In genomic region chr17:20922128-20922670, GRCh38 we compare ENCODE assay signal across 15 cellular contexts.
DNase-seq lines count a peak whose midpoint lies in the region; ATAC-seq and TF ChIP-seq lines count a peak whose summit lies in the region.
"Had no signal": no experiment of that assay in that cellular context is flagged by ENCODE, and none has a peak within 500 bp of the region (broad histone marks: within the 10 kb centered on the region; RNA-seq: fewer than 3 reads in every experiment).

No MANE protein-coding gene starts in this region.

- H2BK20ac ChIP-seq in H9 (ENCODE audit: low read depth, low read length, poor library complexity, severe bottlenecking), result no peak overlapping the region

- intact Hi-C loops in right cardiac atrium (cut with DNase I), result no loop called here
- intact Hi-C loops in upper lobe of right lung (cut with DNase I), result no loop called here

- H3K4me1 ChIP-seq in right cardiac atrium (ENCODE audit: control insufficient read depth, insufficient read depth, low read length) (no peaks in the 10 kb centered on the region), upper lobe of right lung (no peaks in the 10 kb centered on the region), H9 (ENCODE audit: insufficient read depth, low read length) (no peaks in the 10 kb centered on the region)

- H3K4me2 ChIP-seq in H9 (ENCODE audit: insufficient read depth, insufficient read length, low read length), result no peak overlapping the region

- no peak overlapping the region for H2AK5ac ChIP-seq in H9 (ENCODE audit: insufficient read length, low read length)

- H3K4me3 ChIP-seq in cardiac fibroblast (replicated peaks in 1 of 2; ENCODE audit: low read depth in 2 of 2, low read length in 2 of 2) (no peak overlapping the region), right cardiac atrium (ENCODE audit: low read length) (no peak overlapping the region), upper lobe of right lung (no peak overlapping the region)

- H3K36me3 Mint-ChIP-seq in activated T-cell treated with anti-CD3 and anti-CD28 coated beads, Interleukin-2, amount 50 U/mL, for 72 hours (ENCODE audit: insufficient read depth in 2 of 2), result no peaks in the 10 kb centered on the region
- peaks cover 0 to 7% (median 6%) of the 10 kb centered on the region in 3 experiments; a peak in 5 of 7 replicates for H3K36me3 Mint-ChIP-seq in H9 (ENCODE audit: insufficient read depth in 1 of 3, low read depth in 3 of 3)

- no peak overlapping the region for H2BK120ac ChIP-seq in H9 (ENCODE audit: low read depth, low read length, poor library complexity, severe bottlenecking)

- no peak overlapping the region for H3K4me3 Mint-ChIP-seq in activated T-cell treated with anti-CD3 and anti-CD28 coated beads, Interleukin-2, amount 50 U/mL, for 72 hours
- H3K4me3 Mint-ChIP-seq in H9, result no peak overlapping the region

- no peaks in the 10 kb centered on the region for H3K36me3 ChIP-seq in upper lobe of right lung

- in situ Hi-C loops in G401 (cut with HindIII; ENCODE audit: low sequenced_read_pairs), result no loop called here

- H4K8ac ChIP-seq in H9 (replicated peaks; ENCODE audit: insufficient read length, low read depth, low read length), result no peak overlapping the region

- peak; percentile 68 for DNase-seq in NCI-H82 (lab: John Stamatoyannopoulos, UW)
- no peak for DNase-seq in NCI-H82 treated with DMSO at 0.1 percent for 48 hours (lab: John Stamatoyannopoulos, UW; ENCODE audit: unreplicated experiment)
- peak; percentile 40 to 66 for DNase-seq in cardiac fibroblast (ENCODE audit: low read depth in 2 of 2)
- peak in 2 of 3 donors; percentile 34 to 59 for DNase-seq in right cardiac atrium
- DNase-seq in upper lobe of right lung, result no peak
- no peak for DNase-seq in activated T-cell treated with anti-CD3 and anti-CD28 coated beads, Interleukin-2, amount 50 U/mL, for 72 hours
- DNase-seq in G401 (ENCODE audit: low spot score), result no peak
- DNase-seq in H9, result no peak
- DNase-seq: 8988T; activated CD8-positive, alpha-beta memory T cell treated with anti-CD3 and anti-CD28 coated beads, Interleukin-2, amount 50 U/mL, for 48 hours; DMS79 treated with DMSO at 0.1 percent for 48 hours; NCI-H1417 treated with DMSO at 0.1 percent for 48 hours; nucleus accumbens; stimulated activated CD4-positive, alpha-beta T cell treated with anti-CD3 and anti-CD28 coated beads, Interleukin-4, amount 100 ng/mL, for 4 hours; T-helper 9 cell had no signal

- H2BK5ac ChIP-seq in H9 (ENCODE audit: insufficient read length, low read length), result no peak overlapping the region

- H2BK12ac ChIP-seq in H9 (ENCODE audit: insufficient read length, low read depth, low read length), result no peak overlapping the region

- no peak overlapping the region for H4K5ac ChIP-seq in H9 (ENCODE audit: insufficient read length, low read depth, low read length)

- H3K23me2 ChIP-seq in H9 (ENCODE audit: insufficient read length, low read depth, low read length, poor library complexity, severe bottlenecking), result no peaks in the 10 kb centered on the region

- H4K91ac ChIP-seq in H9 (ENCODE audit: insufficient read length, low read depth, low read length), result no peak overlapping the region

- H3K9me3 ChIP-seq in right cardiac atrium (ENCODE audit: control insufficient read depth, low read length) (no peaks in the 10 kb centered on the region), upper lobe of right lung (no peaks in the 10 kb centered on the region), H9 (ENCODE audit: control insufficient read depth, low read depth, low read length) (no peaks in the 10 kb centered on the region)

- H3K79me1 ChIP-seq in H9 (ENCODE audit: insufficient read depth, low read depth, low read length, poor library complexity, severe bottlenecking), result no peaks in the 10 kb centered on the region

- no peak overlapping the region for H3T11ph ChIP-seq in H9 (ENCODE audit: low read length)

- no peaks in the 10 kb centered on the region for H3K9me3 Mint-ChIP-seq in activated T-cell treated with anti-CD3 and anti-CD28 coated beads, Interleukin-2, amount 50 U/mL, for 72 hours
- H3K9me3 Mint-ChIP-seq in H9, result peaks cover 8 to 10% of the 10 kb centered on the region in 2 experiments

- H3K56ac ChIP-seq in H9 (ENCODE audit: insufficient read length, low read depth, low read length), result no peak overlapping the region

- no peaks in the 10 kb centered on the region for H3K4me1 Mint-ChIP-seq in activated T-cell treated with anti-CD3 and anti-CD28 coated beads, Interleukin-2, amount 50 U/mL, for 72 hours (ENCODE audit: low read depth)
- H3K4me1 Mint-ChIP-seq in H9, result peaks cover 17 to 21% of the 10 kb centered on the region in 2 experiments; a peak in 3 of 4 replicates

- WGBS in right cardiac atrium, result 47% methylated on average over 1 of the region's 1 CpG
- no CpG with 5 or more reads among the region's 1 CpG for WGBS in H9 (ENCODE audit: extremely low coverage, insufficient read length, low lambda C conversion rate)

- no peak overlapping the region for H3K4ac ChIP-seq in H9 (ENCODE audit: low read depth, low read length)

- H3K23ac ChIP-seq in H9 (ENCODE audit: insufficient read length, low read depth, low read length), result no peak overlapping the region

- H3K27me3 ChIP-seq in right cardiac atrium (ENCODE audit: control insufficient read depth, insufficient read depth) (no peaks in the 10 kb centered on the region), upper lobe of right lung (no peaks in the 10 kb centered on the region), H9 (ENCODE audit: insufficient read depth, low read length) (no peaks in the 10 kb centered on the region)

- H3K79me2 ChIP-seq in H9 (ENCODE audit: insufficient read depth, low read length), result no peaks in the 10 kb centered on the region

- no peak overlapping the region for H3K14ac ChIP-seq in H9 (ENCODE audit: insufficient read depth, low read length)

- TF ChIP-seq CTCF in cardiac fibroblast (IDR thresholded peaks at IDR 0.05; ENCODE audit: low read depth, low read length) (no peak), upper lobe of right lung (IDR thresholded peaks at IDR 0.05) (no peak), H9 (conservative IDR thresholded peaks at IDR 0.05) (no peak)

- peaks cover 27% of the 10 kb centered on the region for H3K27me3 Mint-ChIP-seq in activated T-cell treated with anti-CD3 and anti-CD28 coated beads, Interleukin-2, amount 50 U/mL, for 72 hours (ENCODE audit: low read depth)
- no peaks in the 10 kb centered on the region for H3K27me3 Mint-ChIP-seq in H9 (ENCODE audit: low read depth)

- H3K27ac Mint-ChIP-seq in activated T-cell treated with anti-CD3 and anti-CD28 coated beads, Interleukin-2, amount 50 U/mL, for 72 hours, result no peak overlapping the region
- no peak overlapping the region; a peak in 1 of 7 replicates for H3K27ac Mint-ChIP-seq in H9

- H3K27ac ChIP-seq in right cardiac atrium (ENCODE audit: low read length) (no peak overlapping the region), upper lobe of right lung (peak overlapping the region; percentile 36), H9 (ENCODE audit: insufficient read length, low read depth, low read length) (no peak overlapping the region)

- no peak overlapping the region for H2AFZ ChIP-seq in H9 (ENCODE audit: low read length)

- peak; percentile 51 to 81 for ATAC-seq in right cardiac atrium
- ATAC-seq in upper lobe of right lung, result no peak
- ATAC-seq in activated T-cell treated with anti-CD3 and anti-CD28 coated beads, Interleukin-2, amount 50 U/mL, for 72 hours (replicated peaks in 1 of 2), result no peak

- H3K9ac ChIP-seq in H9 (ENCODE audit: extremely low read depth, insufficient read length, low read length), result no peak overlapping the region

- H4K20me1 ChIP-seq in H9 (ENCODE audit: control insufficient read depth, insufficient read depth, insufficient read length), result no peaks in the 10 kb centered on the region

- no peak overlapping the region for H3K18ac ChIP-seq in H9 (ENCODE audit: insufficient read length, low read depth, low read length)

- H2BK15ac ChIP-seq in H9 (ENCODE audit: low read depth, low read length), result no peak overlapping the region

Comparison
In these comparisons a context has a peak if more than half of its experiments do, and no peak if none do; other contexts are left out.
1. DNase-seq: peak in NCI-H82 (single experiment), cardiac fibroblast (2 of 2) and right cardiac atrium (2 of 3); none in NCI-H82 treated with DMSO at 0.1 percent for 48 hours (single experiment), upper lobe of right lung (single experiment), activated T-cell treated with anti-CD3 and anti-CD28 coated beads, Interleukin-2, amount 50 U/mL, for 72 hours (0 of 2), G401 (single experiment) and H9 (single experiment).
2. ATAC-seq: peak in right cardiac atrium (2 of 2); none in upper lobe of right lung (single experiment) and activated T-cell treated with anti-CD3 and anti-CD28 coated beads, Interleukin-2, amount 50 U/mL, for 72 hours (0 of 2).